In the genomic region with DNA sequence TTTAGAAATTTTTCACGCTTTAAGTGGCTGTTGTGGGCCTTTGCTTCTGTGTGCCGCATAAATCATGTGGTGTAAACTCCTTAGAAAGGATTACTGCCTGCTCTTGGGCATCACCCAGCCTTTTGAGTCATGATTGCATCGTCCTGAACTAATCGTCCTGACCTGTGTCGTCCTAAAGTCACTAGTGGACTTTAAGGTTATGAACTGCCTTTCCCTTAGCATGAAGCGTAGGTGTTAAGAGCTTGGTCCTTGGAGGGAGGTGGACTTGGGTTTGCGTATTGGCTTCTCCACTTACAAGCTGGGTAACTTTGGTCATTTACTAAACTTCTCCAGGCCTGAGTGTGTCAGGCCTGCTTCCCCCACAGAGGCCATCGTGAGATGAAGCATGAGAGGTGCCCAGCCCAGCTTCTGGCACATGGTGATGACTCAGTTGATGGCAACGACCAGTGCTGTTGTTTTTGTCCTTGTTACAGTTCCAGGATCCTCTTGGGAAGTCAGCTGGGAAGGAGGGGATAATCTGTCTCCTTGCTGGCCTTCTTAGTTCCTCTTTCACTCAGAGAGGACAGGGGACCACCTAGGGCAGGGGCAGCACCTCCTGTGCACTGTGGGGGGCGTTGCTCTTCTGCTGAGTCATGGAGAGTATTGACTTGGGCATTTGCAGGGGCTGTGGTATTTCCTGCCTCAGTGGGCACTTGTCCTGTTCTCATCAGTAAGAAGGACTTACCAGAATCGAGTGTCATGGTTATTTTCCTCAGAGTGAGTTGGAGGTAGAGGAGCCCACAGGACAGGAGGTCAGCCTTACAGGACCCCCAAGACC, we compare ENCODE assay signal across 8 cellular contexts. TPM values are rescaled to one million over a fixed set of nuclear protein-coding genes. Genes with fewer than 3 reads are reported as not detected.
A peak's percentile ranks its signal among the peaks of the same experiment; 100 is the strongest.
DNase-seq lines count a peak whose midpoint lies in the region; ATAC-seq and TF ChIP-seq lines count a peak whose summit lies in the region.

No MANE protein-coding gene starts in this region.

- TF ChIP-seq CTCF in mammary epithelial cell (conservative IDR thresholded peaks at IDR 0.05 in 1 of 2, IDR thresholded peaks at IDR 0.05 in 1 of 2; ENCODE audit: extremely low read depth in 1 of 2, insufficient read depth in 1 of 2, low read depth in 1 of 2, low read length in 2 of 2) (no peak), BE2C (IDR thresholded peaks at IDR 0.05; ENCODE audit: low read depth, low read length) (no peak)

- peak; percentile 46 for ATAC-seq in left ventricle myocardium superior
- no peak for ATAC-seq in Right ventricle myocardium inferior

- CTCF ChIA-PET in mammary epithelial cell (lab: Charles Lee; ENCODE audit: low non-redundant PET) = no interaction called here

- no peak overlapping the region for H3K4me2 ChIP-seq in mammary epithelial cell (ENCODE audit: insufficient read depth, low read depth, low read length)

- in situ Hi-C loops in mammary epithelial cell (cut with MboI; ENCODE audit: low sequenced_read_pairs in 2 of 2) = loop anchor here in 1 of 2 donors (10.0 kb wide), 1 partner anchor 97 kb away; no protein-coding TSS in a partner anchor

- no peak overlapping the region for H3K27ac ChIP-seq in mammary epithelial cell (ENCODE audit: insufficient read depth, low read depth, low read length)

- peaks cover 11% of the 10 kb centered on the region for H3K4me1 ChIP-seq in mammary epithelial cell (ENCODE audit: insufficient read depth, low read length)
- H3K4me1 ChIP-seq in BE2C = peaks cover 35% of the 10 kb centered on the region

- dilution Hi-C loops in mammary epithelial cell (cut with HindIII; ENCODE audit: low sequenced_read_pairs) = no loop called here

- H3K36me3 ChIP-seq in mammary epithelial cell (ENCODE audit: insufficient read depth, low read length) (peaks cover 5% of the 10 kb centered on the region), BE2C (no peaks in the 10 kb centered on the region)

- H3K27me3 ChIP-seq in mammary epithelial cell (ENCODE audit: insufficient read depth, low read length) = no peaks in the 10 kb centered on the region
- H3K27me3 ChIP-seq in BE2C = no peaks in the 10 kb centered on the region

- no peak overlapping the region for H2AFZ ChIP-seq in mammary epithelial cell (ENCODE audit: low read depth, low read length)

- H3K9me3 ChIP-seq in mammary epithelial cell (replicated peaks; ENCODE audit: insufficient read depth, low read length) = no peaks in the 10 kb centered on the region
- no peaks in the 10 kb centered on the region for H3K9me3 ChIP-seq in BE2C

- no peak overlapping the region for H3K4me3 ChIP-seq in mammary epithelial cell (replicated peaks in 1 of 3; ENCODE audit: insufficient read depth in 1 of 3, low read depth in 2 of 3, low read length in 3 of 3)
- no peak overlapping the region for H3K4me3 ChIP-seq in BE2C (ENCODE audit: low read depth, low read length)

- H3K9ac ChIP-seq in mammary epithelial cell (ENCODE audit: insufficient read depth, low read length) = no peak overlapping the region

- intact Hi-C loops in left ventricle myocardium superior (cut with micrococcal nuclease) = no loop called here
- intact Hi-C loops in Right ventricle myocardium inferior (cut with DNase I) = no loop called here
- intact Hi-C loops in mammary epithelial cell (cut with micrococcal nuclease) = no loop called here

- DNase-seq in left ventricle myocardium superior (no peak), Right ventricle myocardium inferior (ENCODE audit: missing footprints) (no peak), mammary epithelial cell (peak; percentile 38), medulla oblongata (ENCODE audit: extremely low spot score) (peak; percentile 24), DMS79 treated with DMSO at 0.1 percent for 48 hours (lab: John Stamatoyannopoulos, UW) (no peak), BE2C (no peak), GDM1 (lab: John Stamatoyannopoulos, UW) (no peak), NOMO-1 treated with DMSO at 0.1 percent for 48 hours (lab: John Stamatoyannopoulos, UW; ENCODE audit: unreplicated experiment) (no peak)

- BruUV-seq in mammary epithelial cell (replicated peaks; lab: Mats Ljungman, UMichigan) = no TSS peak

- no peaks in the 10 kb centered on the region for H4K20me1 ChIP-seq in mammary epithelial cell (ENCODE audit: insufficient read depth, low read length)

- WGBS in mammary epithelial cell (ENCODE audit: low coverage, missing lambda C conversion rate) = 74% methylated on average over 10 of the region's 11 CpGs

- H3K79me2 ChIP-seq in mammary epithelial cell (ENCODE audit: insufficient read depth, low read length) = no peaks in the 10 kb centered on the region

RNA-seq across cellular contexts. Expression of a gene that starts 54.2 kb away (rescaled TPM):
- total RNA-seq in left ventricle myocardium superior (4.1 TPM), Right ventricle myocardium inferior (5.0 TPM), mammary epithelial cell (10 to 100 TPM; 76.5 to 85.4 TPM)
- polyA plus RNA-seq in mammary epithelial cell = 59.8 TPM
- 53.3 TPM for polyA minus RNA-seq in mammary epithelial cell
- polyA plus RNA-seq in BE2C (2012; ENCODE audit: insufficient read depth, insufficient read length, low read depth) = 82.1 TPM

Comparison
In these comparisons a context has a peak if more than half of its experiments do, and no peak if none do; other contexts are left out.
1. DNase-seq: peak in mammary epithelial cell (single experiment) and medulla oblongata (single experiment); none in left ventricle myocardium superior (single experiment), Right ventricle myocardium inferior (single experiment), DMS79 treated with DMSO at 0.1 percent for 48 hours (single experiment), BE2C (single experiment), GDM1 (single experiment) and NOMO-1 treated with DMSO at 0.1 percent for 48 hours (single experiment).
2. RNA of a gene that starts 54.2 kb away (total RNA-seq): 76.5 to 85.4 TPM in mammary epithelial cell; 5.0 TPM in Right ventricle myocardium inferior (single experiment) and 4.1 TPM in left ventricle myocardium superior (single experiment); every median in the first group is over 10 times any median in the second.